In the genomic region with DNA sequence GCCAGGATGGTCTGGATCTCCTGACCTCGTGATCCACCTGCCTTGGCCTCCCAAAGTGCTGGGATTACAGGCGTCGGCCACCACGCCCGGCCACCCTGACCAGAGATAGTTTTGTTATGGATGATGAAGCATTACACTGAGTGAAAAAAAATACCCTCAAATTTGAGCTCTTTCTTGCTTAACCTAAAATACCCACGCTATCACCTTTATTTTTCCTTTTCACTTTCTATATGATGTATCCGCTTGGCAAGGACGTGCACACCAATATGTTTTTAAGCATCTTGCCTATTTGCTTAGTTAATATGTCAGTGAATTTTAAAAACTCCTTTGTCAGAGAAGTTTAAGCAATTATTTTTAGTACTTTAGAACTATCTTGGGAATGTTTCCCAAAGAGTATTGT, we compare ENCODE assay signal across 16 cellular contexts.
DNase-seq lines count a peak whose midpoint lies in the region; ATAC-seq, FAIRE-seq and TF ChIP-seq lines count a peak whose summit lies in the region.
"Had no signal": no experiment of that assay in that cellular context is flagged by ENCODE, and none has a peak within 500 bp of the region (broad histone marks: within the 10 kb centered on the region; RNA-seq: fewer than 3 reads in every experiment).

No MANE protein-coding gene starts in this region.

- DNase-seq in GM10248 (ENCODE audit: extremely low spot score) (no peak), HepG2 (ENCODE audit: low spot score) (no peak)
- no peak for DNase-seq in T-helper 2 cell treated with Interferon-gamma antibody and Interleukin-4, amounts not matched to agents 5 μg/mL and 100 μg/mL, for 36 hours (ENCODE audit: low spot score)
- DNase-seq in stimulated activated naive CD4-positive, alpha-beta T cell treated with Interleukin-2 at 50 U/mL for 16 hours (lab: John Stamatoyannopoulos, UW) = no peak
- DNase-seq: BE2C; CD4-positive, alpha-beta memory T cell; NCI-H1417 treated with DMSO at 0.1 percent for 48 hours; NCI-H2029; NCI-H510A; SHP77 treated with DMSO at 0.1 percent for 48 hours had no signal

- H3K36me3 ChIP-seq in HepG2 (replicated peaks in 1 of 2; ENCODE audit: control insufficient read depth in 1 of 2, insufficient read depth in 2 of 2, low read length in 2 of 2) = peaks cover 12 to 20% of the 10 kb centered on the region in 2 experiments; a peak in 4 of 5 replicates
- H3K36me3 ChIP-seq: BE2C had no signal

- peaks cover 15% of the 10 kb centered on the region for H3K4me1 ChIP-seq in HepG2 (ENCODE audit: insufficient read depth, low read length)

- H3K36me3 Mint-ChIP-seq in T-helper 2 cell treated with Interferon-gamma antibody and Interleukin-4, amounts not matched to agents 5 μg/mL and 100 μg/mL, for 36 hours (ENCODE audit: low read depth) = peaks cover 34% of the 10 kb centered on the region

- H3K27ac ChIP-seq in HepG2 (ENCODE audit: extremely low read length, insufficient read depth, low read length) = no peak overlapping the region

- H3K9me3 ChIP-seq in HepG2 (ENCODE audit: low read length) = peaks cover 20% of the 10 kb centered on the region

- TF ChIP-seq EP300 in HepG2 (IDR thresholded peaks at IDR 0.05; ENCODE audit: low read depth in 2 of 2, low read length in 2 of 2) = no peak
- TF ChIP-seq EP300 in HepG2 (CRISPR knock-in tag; IDR thresholded peaks at IDR 0.05; ENCODE audit: borderline replicate concordance) = no peak

- no peaks in the 10 kb centered on the region for H3K27me3 Mint-ChIP-seq in T-helper 2 cell treated with Interferon-gamma antibody and Interleukin-4, amounts not matched to agents 5 μg/mL and 100 μg/mL, for 36 hours (ENCODE audit: low read depth)
- H3K27me3 Mint-ChIP-seq: CD4-positive, alpha-beta memory T cell; IgD-negative memory B cell had no signal

- CTCF ChIA-PET in GM10248 (lab: Yijun Ruan, JAX) = interaction anchor here (1.0 to 1.4 kb wide), 4 partner anchors 8 to 108 kb away, joined by 3 to 5 read pairs (median 4); no protein-coding TSS in a partner anchor
- CTCF ChIA-PET in HepG2 (lab: Yijun Ruan, JAX; ENCODE audit: low intra/inter-chr PET ratio, low total read pairs) = no interaction called here

- no TSS peak for BruUV-seq in HepG2 (replicated peaks; lab: Mats Ljungman, UMichigan)

- H3K9me3 Mint-ChIP-seq in T-helper 2 cell treated with Interferon-gamma antibody and Interleukin-4, amounts not matched to agents 5 μg/mL and 100 μg/mL, for 36 hours = no peaks in the 10 kb centered on the region
- H3K9me3 Mint-ChIP-seq: T-helper 1 cell treated with Interleukin-12 subunit alpha and Interleukin-12 subunit beta and Interleukin-4 antibody, amounts not matched to agents 30 μg/mL and 1 μg/mL, for 36 hours had no signal

- no peak overlapping the region for H3K4me3 ChIP-seq in HepG2 (replicated peaks in 1 of 3; ENCODE audit: insufficient read depth in 1 of 3, low read depth in 2 of 3, low read length in 3 of 3)

- no peaks in the 10 kb centered on the region for H3K27me3 ChIP-seq in HepG2 (ENCODE audit: control insufficient read depth in 1 of 2, insufficient read depth in 2 of 2, low read length in 2 of 2)
- H3K27me3 ChIP-seq: BE2C had no signal

- no peak for TF ChIP-seq CTCF in GM10248 (IDR thresholded peaks at IDR 0.05; ENCODE audit: control extremely low read depth, extremely low read depth, low read depth, missing control alignments)
- no peak for TF ChIP-seq CTCF in HepG2 (CRISPR knock-in tag; IDR thresholded peaks at IDR 0.05)

- no peak overlapping the region for H3K4me3 Mint-ChIP-seq in T-helper 2 cell treated with Interferon-gamma antibody and Interleukin-4, amounts not matched to agents 5 μg/mL and 100 μg/mL, for 36 hours
- H3K4me3 Mint-ChIP-seq: CD4-positive, alpha-beta memory T cell; IgD-negative memory B cell; T-helper 1 cell treated with Interleukin-12 subunit alpha and Interleukin-12 subunit beta and Interleukin-4 antibody, amounts not matched to agents 30 μg/mL and 1 μg/mL, for 36 hours had no signal

- no peak overlapping the region for H3K9ac ChIP-seq in HepG2 (ENCODE audit: insufficient read depth, low read depth, low read length)

- intact Hi-C loops in HepG2 (cut with micrococcal nuclease; ENCODE audit: unreplicated experiment) = no loop called here

- no peaks in the 10 kb centered on the region for H3K79me2 ChIP-seq in HepG2 (ENCODE audit: insufficient read depth, low read length)

- no peak overlapping the region for H3K4me2 ChIP-seq in HepG2 (ENCODE audit: low read depth, low read length)

- H3K27ac Mint-ChIP-seq in T-helper 2 cell treated with Interferon-gamma antibody and Interleukin-4, amounts not matched to agents 5 μg/mL and 100 μg/mL, for 36 hours = no peak overlapping the region
- H3K27ac Mint-ChIP-seq: CD4-positive, alpha-beta memory T cell; IgD-negative memory B cell; T-helper 1 cell treated with Interleukin-12 subunit alpha and Interleukin-12 subunit beta and Interleukin-4 antibody, amounts not matched to agents 30 μg/mL and 1 μg/mL, for 36 hours had no signal

- TF ChIP-seq POLR2A in HepG2 (IDR thresholded peaks at IDR 0.05; ENCODE audit: insufficient read depth in 1 of 2, low read depth in 2 of 2, low read length in 2 of 2) = no peak

- no peaks in the 10 kb centered on the region for H4K20me1 ChIP-seq in HepG2 (ENCODE audit: insufficient read depth, low read length)

- TF ChIP-seq RAD21 in HepG2 (CRISPR knock-in tag; IDR thresholded peaks at IDR 0.05) = no peak

- POLR2A ChIA-PET in GM10248 (lab: Yijun Ruan, JAX) (interaction anchor here (0.6 kb wide), 1 partner anchor 26 kb away, joined by 3 read pairs; no protein-coding TSS in a partner anchor), HepG2 (lab: Yijun Ruan, JAX) (no interaction called here)

- no peaks in the 10 kb centered on the region for H3K4me1 Mint-ChIP-seq in T-helper 2 cell treated with Interferon-gamma antibody and Interleukin-4, amounts not matched to agents 5 μg/mL and 100 μg/mL, for 36 hours (ENCODE audit: low read depth)

- in situ Hi-C loops in HepG2 (cut with HindIII; ENCODE audit: extremely low pct_ligation_motif_present, low pct_unique_long_range_greater_than_20kb) = no loop called here

- ATAC-seq in GM18907 (IDR thresholded peaks at IDR 0.05; ENCODE audit: unreplicated experiment) (peak; percentile 47), GM21825 (IDR thresholded peaks at IDR 0.05; ENCODE audit: unreplicated experiment) (peak; percentile 54), HG03575 (IDR thresholded peaks at IDR 0.05; ENCODE audit: extremely low read depth, insufficient number of reproducible peaks, low FRiP score, unreplicated experiment) (peak; percentile 53), HepG2 (no peak)

- WGBS in HepG2 (ENCODE audit: low lambda C conversion rate) = 97% methylated on average over 8 of the region's 8 CpGs

- no peak for FAIRE-seq in HepG2 (lab: Jason Lieb, UNC)
- FAIRE-seq: H1 had no signal

- no peak overlapping the region for H2AFZ ChIP-seq in HepG2 (ENCODE audit: low read length)

TF ChIP-seq in HepG2, 621 proteins besides CTCF, POLR2A, EP300 and RAD21 (continues in another document):
- no peak for TF ChIP-seq ZNF562 (CRISPR knock-in tag; IDR thresholded peaks at IDR 0.05; ENCODE audit: borderline replicate concordance)
